8 cellular contexts compared by ENCODE assay signal in genomic region chr15:69160976-69161877, GRCh38. TPM values are rescaled to one million over a fixed set of nuclear protein-coding genes. Genes with fewer than 3 reads are reported as not detected.
DNase-seq lines count a peak whose midpoint lies in the region; ATAC-seq and TF ChIP-seq lines count a peak whose summit lies in the region.

No MANE protein-coding gene starts in this region.

- H3K9ac ChIP-seq in iPS-15b (ENCODE audit: low read depth, low read length): no peak overlapping the region

- H3K4me3 Mint-ChIP-seq in T-helper 1 cell treated with Interleukin-12 subunit alpha and Interleukin-12 subunit beta and Interleukin-4 antibody, amounts not matched to agents 30 μg/mL and 1 μg/mL, for 36 hours: peak overlapping the region; percentile 91
- H3K4me3 Mint-ChIP-seq in brain: peak overlapping the region; percentile 92 to 100 (median 97)

- H3K36me3 Mint-ChIP-seq in T-helper 1 cell treated with Interleukin-12 subunit alpha and Interleukin-12 subunit beta and Interleukin-4 antibody, amounts not matched to agents 30 μg/mL and 1 μg/mL, for 36 hours (ENCODE audit: low read depth): no peaks in the 10 kb centered on the region
- no peaks in the 10 kb centered on the region for H3K36me3 Mint-ChIP-seq in brain

- DNase-seq in CD1c-positive myeloid dendritic cell (ENCODE audit: extremely low spot score) (peak; percentile 27), HK-2 (ENCODE audit: unreplicated experiment) (peak; percentile 22), retinal pigment epithelial cell (ENCODE audit: low read depth) (no peak), NCI-H2196 (lab: John Stamatoyannopoulos, UW; ENCODE audit: unreplicated experiment) (no peak)

- H3K9me3 Mint-ChIP-seq in T-helper 1 cell treated with Interleukin-12 subunit alpha and Interleukin-12 subunit beta and Interleukin-4 antibody, amounts not matched to agents 30 μg/mL and 1 μg/mL, for 36 hours: no peaks in the 10 kb centered on the region
- H3K9me3 Mint-ChIP-seq in brain: no peaks in the 10 kb centered on the region

- peaks cover 7% of the 10 kb centered on the region for H3K4me1 ChIP-seq in iPS-15b (ENCODE audit: control insufficient read depth, insufficient read depth, low read length)

- H3K9me3 ChIP-seq in iPS-15b (ENCODE audit: control insufficient read depth, insufficient read depth, low read length): no peaks in the 10 kb centered on the region

- peaks cover 46% of the 10 kb centered on the region for H3K27me3 Mint-ChIP-seq in T-helper 1 cell treated with Interleukin-12 subunit alpha and Interleukin-12 subunit beta and Interleukin-4 antibody, amounts not matched to agents 30 μg/mL and 1 μg/mL, for 36 hours (ENCODE audit: low read depth)
- peaks cover 10% of the 10 kb centered on the region for H3K27me3 Mint-ChIP-seq in brain

- H3K27me3 ChIP-seq in iPS-15b (ENCODE audit: control insufficient read depth, insufficient read depth, low read length): peaks cover 17% of the 10 kb centered on the region

- no peak for ATAC-seq in GM21717 (IDR thresholded peaks at IDR 0.05; ENCODE audit: unreplicated experiment)

- H3K36me3 ChIP-seq in iPS-15b (ENCODE audit: control insufficient read depth, insufficient read depth, low read length): no peaks in the 10 kb centered on the region

- H3K4me3 ChIP-seq in iPS-15b (ENCODE audit: low read depth, low read length) (peak overlapping the region; percentile 92), retinal pigment epithelial cell (ENCODE audit: low read length) (peak overlapping the region; percentile 82)

- TF ChIP-seq CTCF in brain (conservative IDR thresholded peaks at IDR 0.05): peak; percentile 24 to 30
- peak; percentile 34 for TF ChIP-seq CTCF in retinal pigment epithelial cell (conservative IDR thresholded peaks at IDR 0.05; ENCODE audit: low read depth, low read length)

- H3K27ac Mint-ChIP-seq in T-helper 1 cell treated with Interleukin-12 subunit alpha and Interleukin-12 subunit beta and Interleukin-4 antibody, amounts not matched to agents 30 μg/mL and 1 μg/mL, for 36 hours: peak overlapping the region; percentile 61
- peak overlapping the region; percentile 92 to 97 (median 96) for H3K27ac Mint-ChIP-seq in brain

- H3K4me1 Mint-ChIP-seq in T-helper 1 cell treated with Interleukin-12 subunit alpha and Interleukin-12 subunit beta and Interleukin-4 antibody, amounts not matched to agents 30 μg/mL and 1 μg/mL, for 36 hours (ENCODE audit: low read depth): peaks cover 11% of the 10 kb centered on the region
- H3K4me1 Mint-ChIP-seq in brain: peaks cover 58% of the 10 kb centered on the region

RNA-seq across cellular contexts. Expression of gene GLCE, which starts 0.8 kb away (rescaled TPM):
- 6.0 TPM for polyA plus RNA-seq in brain (ENCODE audit: insufficient read depth, low read depth, low replicate concordance)

Comparison
In these comparisons a context has a peak if more than half of its experiments do, and no peak if none do; other contexts are left out.
1. DNase-seq: peak in CD1c-positive myeloid dendritic cell (single experiment) and HK-2 (single experiment); none in retinal pigment epithelial cell (single experiment) and NCI-H2196 (single experiment).